8 cellular contexts compared by ENCODE assay signal in the genomic region with DNA sequence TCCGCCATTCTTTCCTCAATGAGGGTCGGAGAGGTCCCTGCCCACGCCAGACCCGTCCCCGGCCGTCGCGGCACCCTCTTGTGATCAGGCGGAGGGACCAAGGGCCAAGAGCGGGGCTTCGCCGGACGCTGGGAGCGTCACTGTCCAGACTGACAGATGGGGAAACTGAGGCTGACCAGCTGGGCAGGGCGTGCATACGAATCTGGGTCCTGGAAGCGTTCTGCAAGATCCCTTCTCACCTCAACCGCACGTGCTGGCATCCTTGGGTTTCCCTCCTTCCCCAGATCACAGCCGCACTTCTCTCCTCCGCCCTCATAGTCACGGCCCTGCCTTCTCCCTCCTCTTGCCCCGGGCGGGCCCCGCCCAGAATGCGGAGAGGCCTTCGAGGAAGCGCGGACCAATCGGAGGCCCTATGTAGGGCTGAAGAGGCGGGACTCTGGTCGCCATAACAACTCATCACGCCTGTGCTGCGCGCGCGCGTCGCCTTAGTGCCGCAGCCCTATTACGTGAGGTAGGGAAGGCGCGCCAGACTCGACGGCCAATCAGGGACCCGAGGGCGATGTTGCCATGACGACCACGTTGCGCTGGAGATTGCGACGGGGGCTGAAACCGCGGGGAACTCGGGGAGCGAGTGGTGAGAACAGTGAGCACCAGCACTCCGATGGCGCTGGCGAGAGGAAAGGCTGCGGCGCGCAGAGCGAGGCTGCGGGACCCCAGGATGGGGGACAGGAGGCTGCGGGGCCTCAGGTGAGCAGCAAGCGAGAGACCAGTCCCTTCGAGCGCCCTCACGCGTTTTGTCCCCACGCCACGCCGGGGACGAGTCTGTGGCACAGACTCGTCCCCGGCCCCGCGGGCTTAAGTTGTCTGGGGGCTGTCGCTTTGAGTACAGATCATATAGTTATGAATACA. TPM values are rescaled to one million over a fixed set of nuclear protein-coding genes. Genes with fewer than 3 reads are reported as not detected.
DNase-seq lines count a peak whose midpoint lies in the region; TF ChIP-seq lines count a peak whose summit lies in the region.

No MANE protein-coding gene starts in this region.

- peak; percentile 81 for TF ChIP-seq POLR2A in NB4 (IDR thresholded peaks at IDR 0.05; ENCODE audit: extremely low read depth, insufficient read length)
- TF ChIP-seq POLR2A in suprapubic skin (IDR thresholded peaks at IDR 0.05), result peak in 1 of 2 donors; percentile 51

- H3K4me3 ChIP-seq in GM08714 (ENCODE audit: low read length) (peak overlapping the region; percentile 65), HFF-Myc (replicated peaks; ENCODE audit: low read depth, low read length) (peak overlapping the region; percentile 69), NB4 (ENCODE audit: low read depth, low read length) (peak overlapping the region; percentile 70), suprapubic skin (peak overlapping the region; percentile 69)

- WGBS in suprapubic skin, result 5% methylated on average over 40 of the region's 79 CpGs

- H3K27me3 ChIP-seq in suprapubic skin, result peaks cover 13% of the 10 kb centered on the region

- no peak for TF ChIP-seq EP300 in suprapubic skin (IDR thresholded peaks at IDR 0.05)

- no peaks in the 10 kb centered on the region for H3K9me3 ChIP-seq in suprapubic skin

- DNase-seq in HFF-Myc (ENCODE audit: extremely low read depth, low read depth), result peak; percentile 98
- peak; percentile 99 for DNase-seq in NB4 (ENCODE audit: low read depth)
- DNase-seq in SK-N-DZ (ENCODE audit: low spot score), result peak; percentile 97
- peak; percentile 98 for DNase-seq in activated naive CD4-positive, alpha-beta T cell treated with anti-CD3 and anti-CD28 coated beads, Interleukin-2, amount 50 U/mL, for 16 hours
- peak; percentile 87 for DNase-seq in glomerular endothelial cell (ENCODE audit: extremely low read depth, low read depth, low spot score)
- DNase-seq in nucleus accumbens (lab: John Stamatoyannopoulos, UW), result peak; percentile 65 to 100 (median 98)
- peak; percentile 100 for DNase-seq in suprapubic skin (ENCODE audit: low spot score in 2 of 2)

- no peaks in the 10 kb centered on the region for H3K36me3 ChIP-seq in suprapubic skin

- TF ChIP-seq CTCF in HFF-Myc (IDR thresholded peaks at IDR 0.05; ENCODE audit: low read depth, low read length, missing control alignments), result no peak
- TF ChIP-seq CTCF in NB4 (IDR thresholded peaks at IDR 0.05; ENCODE audit: low read depth, low read length), result no peak
- no peak for TF ChIP-seq CTCF in suprapubic skin (IDR thresholded peaks at IDR 0.05)

- peak overlapping the region; percentile 65 for H3K27ac ChIP-seq in suprapubic skin

- H3K4me1 ChIP-seq in suprapubic skin, result peaks cover 27% of the 10 kb centered on the region

RNA-seq across cellular contexts. Expression of a gene that starts 5.7 kb away (rescaled TPM):
- not detected in 2 replicates for polyA plus RNA-seq in SK-N-DZ (2014; cell fraction: cytosol; rRNA removed)
- not detected in 2 replicates for polyA plus RNA-seq in SK-N-DZ (2014; cell fraction: nucleus; rRNA removed)
- total RNA-seq in glomerular endothelial cell (0.68 TPM in 1 of 2 replicates, not detected in the other), suprapubic skin (10 to 100 TPM in 2 of 4 donors, 1 to 10 TPM in 1, not detected in 1; 3.9 to 13.7 (median 13.6) TPM)

RNA-seq across cellular contexts. Expression of a gene that starts 7.3 kb away (rescaled TPM):
- 3.6 and 7.2 TPM in 2 replicates for polyA plus RNA-seq in SK-N-DZ (2014; cell fraction: cytosol; rRNA removed)
- 1.8 and 9.7 TPM in 2 replicates for polyA plus RNA-seq in SK-N-DZ (2014; cell fraction: nucleus; rRNA removed)
- total RNA-seq in glomerular endothelial cell (5.7 and 8.4 TPM in 2 replicates), suprapubic skin (10 to 100 TPM; 15.8 to 21.2 (median 17.4) TPM)

RNA-seq across cellular contexts. Expression of a gene that starts 14.1 kb away (rescaled TPM):
- 2,519 and 3,162 TPM in 2 replicates for polyA plus RNA-seq in SK-N-DZ (2014; cell fraction: cytosol; rRNA removed)
- polyA plus RNA-seq in SK-N-DZ (2014; cell fraction: nucleus; rRNA removed), result 1,307 and 1,926 TPM in 2 replicates
- total RNA-seq in glomerular endothelial cell, result 1,315 and 2,062 TPM in 2 replicates
- total RNA-seq in suprapubic skin, result 1,000 to 10,000 TPM; 1,253 to 2,519 (median 2,306) TPM

RNA-seq across cellular contexts. Expression of a gene that starts 20.3 kb away (rescaled TPM):
- polyA plus RNA-seq in SK-N-DZ (2014; cell fraction: cytosol; rRNA removed), result 2.4 and 4.2 TPM in 2 replicates
- 1.7 and 5.6 TPM in 2 replicates for polyA plus RNA-seq in SK-N-DZ (2014; cell fraction: nucleus; rRNA removed)
- total RNA-seq in glomerular endothelial cell (1.9 and 5.3 TPM in 2 replicates), suprapubic skin (1 to 10 TPM; 2.6 to 6.2 (median 4.3) TPM)

RNA-seq across cellular contexts. Expression of a gene that starts 38.6 kb away (rescaled TPM):
- polyA plus RNA-seq in SK-N-DZ (2014; cell fraction: cytosol; rRNA removed), result 1.2 and 1.5 TPM in 2 replicates
- 3.8 and 6.7 TPM in 2 replicates for polyA plus RNA-seq in SK-N-DZ (2014; cell fraction: nucleus; rRNA removed)
- total RNA-seq in glomerular endothelial cell (0.58 and 1.2 TPM in 2 replicates), suprapubic skin (1 to 10 TPM; 2.4 to 4.8 (median 3.4) TPM)

Comparison
In these comparisons a context has a peak if more than half of its experiments do, and no peak if none do; other contexts are left out.
1. Peak in every context shown above with its lines: DNase-seq, H3K4me3 ChIP-seq and H3K27ac ChIP-seq.